Comparison of ENCODE assay signal across 28 cellular contexts in the genomic region with DNA sequence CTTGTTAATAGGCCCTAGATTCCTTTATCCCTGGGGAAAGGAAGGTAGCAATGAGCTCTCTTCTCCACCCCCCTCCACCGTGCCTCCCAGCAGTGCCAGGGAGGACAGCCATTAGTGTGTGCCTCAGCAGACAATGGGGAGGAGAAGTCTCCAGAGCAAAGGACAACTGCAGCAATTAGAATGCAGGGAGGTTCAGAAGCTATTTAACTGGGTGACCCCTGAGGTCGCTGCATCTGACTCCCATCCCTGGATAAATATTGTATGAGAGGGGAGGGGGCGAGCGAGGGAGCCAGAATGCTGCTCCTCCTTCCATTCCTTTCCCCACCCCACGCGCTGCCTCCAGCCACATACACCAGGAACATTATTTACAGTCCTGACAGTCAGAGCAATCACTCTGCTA.
"Had no signal": no experiment of that assay in that cellular context is flagged by ENCODE, and none has a peak within 500 bp of the region (broad histone marks: within the 10 kb centered on the region; RNA-seq: fewer than 3 reads in every experiment).

No MANE protein-coding gene starts in this region.

- H3K27ac Mint-ChIP-seq: activated CD8-positive, alpha-beta T cell treated with anti-CD3 and anti-CD28 coated beads for 36 hours; activated naive CD8-positive, alpha-beta T cell treated with anti-CD3 and anti-CD28 coated beads for 36 hours; activated T-cell treated with anti-CD3 and anti-CD28 coated beads, Interleukin-2, amount 50 U/mL, for 72 hours; immature natural killer cell; mesothelial cell of epicardium; naive B cell; T-helper 17 cell had no signal

- H3K9me3 Mint-ChIP-seq: activated CD8-positive, alpha-beta T cell treated with anti-CD3 and anti-CD28 coated beads for 36 hours; activated naive CD8-positive, alpha-beta T cell treated with anti-CD3 and anti-CD28 coated beads for 36 hours; activated T-cell treated with anti-CD3 and anti-CD28 coated beads, Interleukin-2, amount 50 U/mL, for 72 hours; immature natural killer cell; mesothelial cell of epicardium; naive B cell had no signal

- H3K9me3 ChIP-seq: adrenal gland, body of pancreas, colonic mucosa, gastroesophageal sphincter, neutrophil, prostate gland, spleen, testis, transverse colon had no signal

- H3K4me1 Mint-ChIP-seq: immature natural killer cell had no signal

- H3K27me3 ChIP-seq: adrenal gland, body of pancreas, cardiac muscle cell, colonic mucosa, gastroesophageal sphincter, neutrophil, spleen, testis, transverse colon had no signal

- H3K36me3 ChIP-seq: colonic mucosa had no signal

- H3K4me1 ChIP-seq: prostate gland, testis had no signal

- H3K27me3 Mint-ChIP-seq: activated CD8-positive, alpha-beta T cell treated with anti-CD3 and anti-CD28 coated beads for 36 hours; activated naive CD8-positive, alpha-beta T cell treated with anti-CD3 and anti-CD28 coated beads for 36 hours; naive B cell; T-helper 17 cell had no signal

- H3K4me3 ChIP-seq: adrenal gland, body of pancreas, cardiac muscle cell, colonic mucosa, gastroesophageal sphincter, prostate gland, spleen, testis, transverse colon had no signal

- H3K27ac ChIP-seq: adrenal gland, body of pancreas, colonic mucosa, gastroesophageal sphincter, neutrophil, prostate gland, spleen, testis, transverse colon had no signal

- H3K4me3 Mint-ChIP-seq: activated CD8-positive, alpha-beta T cell treated with anti-CD3 and anti-CD28 coated beads for 36 hours; activated naive CD8-positive, alpha-beta T cell treated with anti-CD3 and anti-CD28 coated beads for 36 hours; activated T-cell treated with anti-CD3 and anti-CD28 coated beads, Interleukin-2, amount 50 U/mL, for 72 hours; immature natural killer cell; mesothelial cell of epicardium; naive B cell; T-helper 17 cell had no signal

- DNase-seq: activated CD4-positive, alpha-beta T cell treated with anti-CD3 and anti-CD28 coated beads, Interleukin-2, amount 50 U/mL, for 1 hour; activated CD4-positive, CD25-positive, alpha-beta regulatory T cell treated with anti-CD3 and anti-CD28 coated beads, Interleukin-2, amount 50 U/mL, for 72 hours; activated CD8-positive, alpha-beta T cell treated with anti-CD3 and anti-CD28 coated beads for 36 hours; activated naive CD4-positive, alpha-beta T cell treated with Interleukin-2 at 50 U/mL for 16 hours; activated naive CD8-positive, alpha-beta T cell treated with anti-CD3 and anti-CD28 coated beads for 36 hours; activated T-cell treated with anti-CD3 and anti-CD28 coated beads, Interleukin-2, amount 50 U/mL, for 72 hours; adrenal gland; aorta; body of pancreas; cerebellar nuclear complex; colonic mucosa; effector CD8-positive, alpha-beta T cell; hypothalamus; immature natural killer cell; kidney; left colon; naive B cell; spleen; stimulated activated naive CD8-positive, alpha-beta T cell treated with anti-CD3 and anti-CD28 coated beads, Interleukin-15, Interleukin-2, amounts not matched to agents 100 U/mL and 50 U/mL, for 24 hours; T-helper 17 cell; T1000; testis; transverse colon had no signal
